25 cellular contexts compared by ENCODE assay signal in the genomic region with DNA sequence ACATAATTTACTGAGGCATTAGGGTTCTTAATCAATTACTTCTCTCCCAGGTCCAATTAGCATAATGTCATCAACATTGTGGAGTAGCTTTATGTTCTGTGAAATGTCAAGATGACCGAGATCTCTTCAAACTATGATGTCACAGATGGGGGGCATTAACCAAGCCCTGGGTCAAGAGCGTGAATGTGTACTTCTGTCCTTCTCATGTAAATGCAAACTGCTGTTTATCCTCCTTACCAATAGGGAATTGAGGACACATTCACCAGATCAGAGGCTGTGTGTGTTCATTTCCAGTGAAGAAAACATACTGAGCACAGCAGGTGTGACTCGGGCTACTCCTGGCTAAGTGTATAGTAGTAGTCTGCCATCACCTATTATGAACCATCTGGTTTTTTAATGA.
"Had no signal": no experiment of that assay in that cellular context is flagged by ENCODE, and none has a peak within 500 bp of the region (broad histone marks: within the 10 kb centered on the region; RNA-seq: fewer than 3 reads in every experiment).

No MANE protein-coding gene starts in this region.

- ATAC-seq: HepG2, Right ventricle myocardium inferior, SK-N-SH treated with all-trans-retinoic acid at 6 μM for 48 hours had no signal

- DNase-seq: IMR-90; Karpas-422; KG1; MG63; NCI-H1092; NCI-H1105 treated with DMSO at 0.1 percent for 48 hours; NCI-H1417 treated with DMSO at 0.1 percent for 48 hours; NCI-H146; NCI-H1694 treated with DMSO at 0.1 percent for 48 hours; NCI-H1930; NCI-H2107; NCI-H345; NCI-H446 treated with DMSO at 0.1 percent for 48 hours; NCI-H510A treated with DMSO at 0.1 percent for 48 hours; NCI-H526; NK-92 treated with Interleukin-12 subunit alpha and Interleukin-12 subunit beta, amount 100 ng/mL, for 24 hours; OCI-M1; PC-9; Peyer's patch; SHP77 treated with DMSO at 0.1 percent for 48 hours; SJCRH30; T-helper 1 cell had no signal
